Comparison of ENCODE assay signal across 1 cellular context in genomic region chr3:192917258-192917507, GRCh38.
A peak's percentile ranks its signal among the peaks of the same experiment; 100 is the strongest.
TF ChIP-seq lines count a peak whose summit lies in the region.

No MANE protein-coding gene starts in this region.

TF ChIP-seq in GM12878, 131 proteins besides CTCF, POLR2A, EP300 and RAD21 (continued from another document and continues in another):
- TF ChIP-seq, protein P1, sequence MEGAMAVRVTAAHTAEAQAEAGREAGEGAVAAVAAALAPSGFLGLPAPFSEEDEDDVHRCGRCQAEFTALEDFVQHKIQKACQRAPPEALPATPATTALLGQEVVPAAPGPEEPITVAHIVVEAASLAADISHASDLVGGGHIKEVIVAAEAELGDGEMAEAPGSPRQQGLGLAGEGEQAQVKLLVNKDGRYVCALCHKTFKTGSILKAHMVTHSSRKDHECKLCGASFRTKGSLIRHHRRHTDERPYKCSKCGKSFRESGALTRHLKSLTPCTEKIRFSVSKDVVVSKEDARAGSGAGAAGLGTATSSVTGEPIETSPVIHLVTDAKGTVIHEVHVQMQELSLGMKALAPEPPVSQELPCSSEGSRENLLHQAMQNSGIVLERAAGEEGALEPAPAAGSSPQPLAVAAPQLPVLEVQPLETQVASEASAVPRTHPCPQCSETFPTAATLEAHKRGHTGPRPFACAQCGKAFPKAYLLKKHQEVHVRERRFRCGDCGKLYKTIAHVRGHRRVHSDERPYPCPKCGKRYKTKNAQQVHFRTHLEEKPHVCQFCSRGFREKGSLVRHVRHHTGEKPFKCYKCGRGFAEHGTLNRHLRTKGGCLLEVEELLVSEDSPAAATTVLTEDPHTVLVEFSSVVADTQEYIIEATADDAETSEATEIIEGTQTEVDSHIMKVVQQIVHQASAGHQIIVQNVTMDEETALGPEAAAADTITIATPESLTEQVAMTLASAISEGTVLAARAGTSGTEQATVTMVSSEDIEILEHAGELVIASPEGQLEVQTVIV (IDR thresholded peaks at IDR 0.05; ENCODE audit: borderline replicate concordance, partially characterized antibody): no peak
- TF ChIP-seq PAX8 (IDR thresholded peaks at IDR 0.05): no peak
- no peak for TF ChIP-seq RAD51 (IDR thresholded peaks at IDR 0.05)
- no peak for TF ChIP-seq RB1 (IDR thresholded peaks at IDR 0.05; ENCODE audit: borderline replicate concordance)
- peak; percentile 74; the same call in 1 of the 2 replicates for TF ChIP-seq POLR2AphosphoS5 (IDR thresholded peaks at IDR 0.05; ENCODE audit: low read length)
- TF ChIP-seq, protein P2, sequence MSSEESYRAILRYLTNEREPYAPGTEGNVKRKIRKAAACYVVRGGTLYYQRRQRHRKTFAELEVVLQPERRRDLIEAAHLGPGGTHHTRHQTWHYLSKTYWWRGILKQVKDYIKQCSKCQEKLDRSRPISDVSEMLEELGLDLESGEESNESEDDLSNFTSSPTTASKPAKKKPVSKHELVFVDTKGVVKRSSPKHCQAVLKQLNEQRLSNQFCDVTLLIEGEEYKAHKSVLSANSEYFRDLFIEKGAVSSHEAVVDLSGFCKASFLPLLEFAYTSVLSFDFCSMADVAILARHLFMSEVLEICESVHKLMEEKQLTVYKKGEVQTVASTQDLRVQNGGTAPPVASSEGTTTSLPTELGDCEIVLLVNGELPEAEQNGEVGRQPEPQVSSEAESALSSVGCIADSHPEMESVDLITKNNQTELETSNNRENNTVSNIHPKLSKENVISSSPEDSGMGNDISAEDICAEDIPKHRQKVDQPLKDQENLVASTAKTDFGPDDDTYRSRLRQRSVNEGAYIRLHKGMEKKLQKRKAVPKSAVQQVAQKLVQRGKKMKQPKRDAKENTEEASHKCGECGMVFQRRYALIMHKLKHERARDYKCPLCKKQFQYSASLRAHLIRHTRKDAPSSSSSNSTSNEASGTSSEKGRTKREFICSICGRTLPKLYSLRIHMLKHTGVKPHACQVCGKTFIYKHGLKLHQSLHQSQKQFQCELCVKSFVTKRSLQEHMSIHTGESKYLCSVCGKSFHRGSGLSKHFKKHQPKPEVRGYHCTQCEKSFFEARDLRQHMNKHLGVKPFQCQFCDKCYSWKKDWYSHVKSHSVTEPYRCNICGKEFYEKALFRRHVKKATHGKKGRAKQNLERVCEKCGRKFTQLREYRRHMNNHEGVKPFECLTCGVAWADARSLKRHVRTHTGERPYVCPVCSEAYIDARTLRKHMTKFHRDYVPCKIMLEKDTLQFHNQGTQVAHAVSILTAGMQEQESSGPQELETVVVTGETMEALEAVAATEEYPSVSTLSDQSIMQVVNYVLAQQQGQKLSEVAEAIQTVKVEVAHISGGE (CRISPR knock-in tag; IDR thresholded peaks at IDR 0.05): no peak
- TF ChIP-seq CHD4 (IDR thresholded peaks at IDR 0.05): no peak
- TF ChIP-seq CBX3 (IDR thresholded peaks at IDR 0.05; ENCODE audit: borderline replicate concordance, low read depth): no peak
- no peak for TF ChIP-seq ESRRA (IDR thresholded peaks at IDR 0.05; ENCODE audit: low read length)
- TF ChIP-seq, protein P3, sequence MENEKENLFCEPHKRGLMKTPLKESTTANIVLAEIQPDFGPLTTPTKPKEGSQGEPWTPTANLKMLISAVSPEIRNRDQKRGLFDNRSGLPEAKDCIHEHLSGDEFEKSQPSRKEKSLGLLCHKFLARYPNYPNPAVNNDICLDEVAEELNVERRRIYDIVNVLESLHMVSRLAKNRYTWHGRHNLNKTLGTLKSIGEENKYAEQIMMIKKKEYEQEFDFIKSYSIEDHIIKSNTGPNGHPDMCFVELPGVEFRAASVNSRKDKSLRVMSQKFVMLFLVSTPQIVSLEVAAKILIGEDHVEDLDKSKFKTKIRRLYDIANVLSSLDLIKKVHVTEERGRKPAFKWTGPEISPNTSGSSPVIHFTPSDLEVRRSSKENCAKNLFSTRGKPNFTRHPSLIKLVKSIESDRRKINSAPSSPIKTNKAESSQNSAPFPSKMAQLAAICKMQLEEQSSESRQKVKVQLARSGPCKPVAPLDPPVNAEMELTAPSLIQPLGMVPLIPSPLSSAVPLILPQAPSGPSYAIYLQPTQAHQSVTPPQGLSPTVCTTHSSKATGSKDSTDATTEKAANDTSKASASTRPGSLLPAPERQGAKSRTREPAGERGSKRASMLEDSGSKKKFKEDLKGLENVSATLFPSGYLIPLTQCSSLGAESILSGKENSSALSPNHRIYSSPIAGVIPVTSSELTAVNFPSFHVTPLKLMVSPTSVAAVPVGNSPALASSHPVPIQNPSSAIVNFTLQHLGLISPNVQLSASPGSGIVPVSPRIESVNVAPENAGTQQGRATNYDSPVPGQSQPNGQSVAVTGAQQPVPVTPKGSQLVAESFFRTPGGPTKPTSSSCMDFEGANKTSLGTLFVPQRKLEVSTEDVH (IDR thresholded peaks at IDR 0.05; ENCODE audit: low read depth, partially characterized antibody): no peak
- TF ChIP-seq NKRF (conservative IDR thresholded peaks at IDR 0.05): no peak
- no peak for TF ChIP-seq ATF3 (IDR thresholded peaks at IDR 0.05; ENCODE audit: borderline replicate concordance, extremely low read depth, low read depth, low read length)
- TF ChIP-seq BMI1 (IDR thresholded peaks at IDR 0.05; ENCODE audit: borderline replicate concordance): no peak
- TF ChIP-seq CHD1 (IDR thresholded peaks at IDR 0.05; ENCODE audit: low read depth, low read length): no peak
- TF ChIP-seq ZBTB4 (CRISPR knock-in tag; IDR thresholded peaks at IDR 0.05): no peak
- TF ChIP-seq STAT3 (IDR thresholded peaks at IDR 0.05; ENCODE audit: low read depth, low read length): no peak
- peak; percentile 48; the same call in 1 of the 2 replicates for TF ChIP-seq EED (IDR thresholded peaks at IDR 0.05; ENCODE audit: low read depth)
- TF ChIP-seq ZNF592 (IDR thresholded peaks at IDR 0.05): no peak
- TF ChIP-seq, protein P4, sequence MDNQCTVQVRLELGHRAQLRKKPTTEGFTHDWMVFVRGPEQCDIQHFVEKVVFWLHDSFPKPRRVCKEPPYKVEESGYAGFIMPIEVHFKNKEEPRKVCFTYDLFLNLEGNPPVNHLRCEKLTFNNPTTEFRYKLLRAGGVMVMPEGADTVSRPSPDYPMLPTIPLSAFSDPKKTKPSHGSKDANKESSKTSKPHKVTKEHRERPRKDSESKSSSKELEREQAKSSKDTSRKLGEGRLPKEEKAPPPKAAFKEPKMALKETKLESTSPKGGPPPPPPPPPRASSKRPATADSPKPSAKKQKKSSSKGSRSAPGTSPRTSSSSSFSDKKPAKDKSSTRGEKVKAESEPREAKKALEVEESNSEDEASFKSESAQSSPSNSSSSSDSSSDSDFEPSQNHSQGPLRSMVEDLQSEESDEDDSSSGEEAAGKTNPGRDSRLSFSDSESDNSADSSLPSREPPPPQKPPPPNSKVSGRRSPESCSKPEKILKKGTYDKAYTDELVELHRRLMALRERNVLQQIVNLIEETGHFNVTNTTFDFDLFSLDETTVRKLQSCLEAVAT (IDR thresholded peaks at IDR 0.05): peak; percentile 68; the same call in 1 of the 2 replicates
- TF ChIP-seq YY1 (IDR thresholded peaks at IDR 0.05; ENCODE audit: low read depth, low read length): peak; percentile 3; the same call in 1 of the 2 replicates
- no peak for TF ChIP-seq BCL11A (IDR thresholded peaks at IDR 0.05; ENCODE audit: low read depth, low read length)
- peak; percentile 5 to 13; a peak in 1 of 4 replicates for TF ChIP-seq BHLHE40 (IDR thresholded peaks at IDR 0.05; ENCODE audit: borderline replicate concordance in 1 of 2, low read depth in 2 of 2, low read length in 1 of 2)
- no peak for TF ChIP-seq NFIC (IDR thresholded peaks at IDR 0.05; ENCODE audit: low read depth, low read length)
- TF ChIP-seq MTA2 (IDR thresholded peaks at IDR 0.05; ENCODE audit: low read depth): no peak; the same call in 1 of the 2 replicates
- TF ChIP-seq, protein P5, sequence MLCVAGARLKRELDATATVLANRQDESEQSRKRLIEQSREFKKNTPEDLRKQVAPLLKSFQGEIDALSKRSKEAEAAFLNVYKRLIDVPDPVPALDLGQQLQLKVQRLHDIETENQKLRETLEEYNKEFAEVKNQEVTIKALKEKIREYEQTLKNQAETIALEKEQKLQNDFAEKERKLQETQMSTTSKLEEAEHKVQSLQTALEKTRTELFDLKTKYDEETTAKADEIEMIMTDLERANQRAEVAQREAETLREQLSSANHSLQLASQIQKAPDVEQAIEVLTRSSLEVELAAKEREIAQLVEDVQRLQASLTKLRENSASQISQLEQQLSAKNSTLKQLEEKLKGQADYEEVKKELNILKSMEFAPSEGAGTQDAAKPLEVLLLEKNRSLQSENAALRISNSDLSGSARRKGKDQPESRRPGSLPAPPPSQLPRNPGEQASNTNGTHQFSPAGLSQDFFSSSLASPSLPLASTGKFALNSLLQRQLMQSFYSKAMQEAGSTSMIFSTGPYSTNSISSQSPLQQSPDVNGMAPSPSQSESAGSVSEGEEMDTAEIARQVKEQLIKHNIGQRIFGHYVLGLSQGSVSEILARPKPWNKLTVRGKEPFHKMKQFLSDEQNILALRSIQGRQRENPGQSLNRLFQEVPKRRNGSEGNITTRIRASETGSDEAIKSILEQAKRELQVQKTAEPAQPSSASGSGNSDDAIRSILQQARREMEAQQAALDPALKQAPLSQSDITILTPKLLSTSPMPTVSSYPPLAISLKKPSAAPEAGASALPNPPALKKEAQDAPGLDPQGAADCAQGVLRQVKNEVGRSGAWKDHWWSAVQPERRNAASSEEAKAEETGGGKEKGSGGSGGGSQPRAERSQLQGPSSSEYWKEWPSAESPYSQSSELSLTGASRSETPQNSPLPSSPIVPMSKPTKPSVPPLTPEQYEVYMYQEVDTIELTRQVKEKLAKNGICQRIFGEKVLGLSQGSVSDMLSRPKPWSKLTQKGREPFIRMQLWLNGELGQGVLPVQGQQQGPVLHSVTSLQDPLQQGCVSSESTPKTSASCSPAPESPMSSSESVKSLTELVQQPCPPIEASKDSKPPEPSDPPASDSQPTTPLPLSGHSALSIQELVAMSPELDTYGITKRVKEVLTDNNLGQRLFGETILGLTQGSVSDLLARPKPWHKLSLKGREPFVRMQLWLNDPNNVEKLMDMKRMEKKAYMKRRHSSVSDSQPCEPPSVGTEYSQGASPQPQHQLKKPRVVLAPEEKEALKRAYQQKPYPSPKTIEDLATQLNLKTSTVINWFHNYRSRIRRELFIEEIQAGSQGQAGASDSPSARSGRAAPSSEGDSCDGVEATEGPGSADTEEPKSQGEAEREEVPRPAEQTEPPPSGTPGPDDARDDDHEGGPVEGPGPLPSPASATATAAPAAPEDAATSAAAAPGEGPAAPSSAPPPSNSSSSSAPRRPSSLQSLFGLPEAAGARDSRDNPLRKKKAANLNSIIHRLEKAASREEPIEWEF (IDR thresholded peaks at IDR 0.05; ENCODE audit: insufficient replicate concordance, low read depth, low read length): no peak
- TF ChIP-seq KDM1A (IDR thresholded peaks at IDR 0.05; ENCODE audit: borderline replicate concordance): no peak
